28 cellular contexts compared by ENCODE assay signal in genomic region chr4:3437998-3438846, GRCh38. TPM values are rescaled to one million over a fixed set of nuclear protein-coding genes. Genes with fewer than 3 reads are reported as not detected.
"Had no signal": no experiment of that assay in that cellular context is flagged by ENCODE, and none has a peak within 500 bp of the region (broad histone marks: within the 10 kb centered on the region; RNA-seq: fewer than 3 reads in every experiment).

No MANE protein-coding gene starts in this region.

- ATAC-seq: activated CD8-positive, alpha-beta T cell treated with anti-CD3 and anti-CD28 coated beads, Interleukin-2, amount 10 ng/mL, durations not matched to agents 7 days and 5 days; activated naive CD8-positive, alpha-beta T cell treated with anti-CD3 and anti-CD28 coated beads, Interleukin-2, amount 50 U/mL, for 24 hours; activated T-cell treated with anti-CD3 and anti-CD28 coated beads, Interleukin-2, amount 50 U/mL, for 4 hours; naive thymus-derived CD8-positive, alpha-beta T cell; sciatic nerve; stimulated activated naive B cell treated with anti-CD40 and anti-IgM and Interleukin-4, amounts not matched to agents 10 μg/mL and 1 μg/mL and 100 μg/mL, for 72 hours had no signal

- H3K9me3 Mint-ChIP-seq: activated naive CD4-positive, alpha-beta T cell treated with anti-CD3 and anti-CD28 coated beads for 36 hours; activated naive CD8-positive, alpha-beta T cell treated with anti-CD3 and anti-CD28 coated beads, Interleukin-2, amount 50 U/mL, for 24 hours; activated T-cell treated with anti-CD3 and anti-CD28 coated beads, Interleukin-2, amount 50 U/mL, for 4 hours; central memory CD8-positive, alpha-beta T cell; endodermal cell; naive thymus-derived CD8-positive, alpha-beta T cell; stimulated activated naive B cell treated with anti-CD40 and anti-IgM and Interleukin-4, amounts not matched to agents 10 μg/mL and 1 μg/mL and 100 μg/mL, for 72 hours had no signal

- H3K4me1 Mint-ChIP-seq: activated naive CD8-positive, alpha-beta T cell treated with anti-CD3 and anti-CD28 coated beads, Interleukin-2, amount 50 U/mL, for 24 hours; central memory CD8-positive, alpha-beta T cell; naive thymus-derived CD8-positive, alpha-beta T cell; stimulated activated naive B cell treated with anti-CD40 and anti-IgM and Interleukin-4, amounts not matched to agents 10 μg/mL and 1 μg/mL and 100 μg/mL, for 72 hours had no signal

- FAIRE-seq: frontal cortex, pancreas had no signal

- H3K4me3 Mint-ChIP-seq: activated CD8-positive, alpha-beta T cell treated with anti-CD3 and anti-CD28 coated beads, Interleukin-2, amount 10 ng/mL, durations not matched to agents 7 days and 5 days; activated naive CD4-positive, alpha-beta T cell treated with anti-CD3 and anti-CD28 coated beads for 36 hours; activated naive CD8-positive, alpha-beta T cell treated with anti-CD3 and anti-CD28 coated beads, Interleukin-2, amount 50 U/mL, for 24 hours; activated T-cell treated with anti-CD3 and anti-CD28 coated beads, Interleukin-2, amount 50 U/mL, for 4 hours; central memory CD8-positive, alpha-beta T cell; endodermal cell; naive thymus-derived CD8-positive, alpha-beta T cell; stimulated activated naive B cell treated with anti-CD40 and anti-IgM and Interleukin-4, amounts not matched to agents 10 μg/mL and 1 μg/mL and 100 μg/mL, for 72 hours had no signal

- H3K4me3 ChIP-seq: colonic mucosa, pancreas, smooth muscle cell, thoracic aorta had no signal

- H3K4me2 ChIP-seq: smooth muscle cell had no signal

- H3K36me3 ChIP-seq: brain microvascular endothelial cell, colonic mucosa, neutrophil, pancreas, thoracic aorta had no signal

- H3K27me3 Mint-ChIP-seq: activated naive CD8-positive, alpha-beta T cell treated with anti-CD3 and anti-CD28 coated beads, Interleukin-2, amount 50 U/mL, for 24 hours; central memory CD8-positive, alpha-beta T cell; naive thymus-derived CD8-positive, alpha-beta T cell; stimulated activated naive B cell treated with anti-CD40 and anti-IgM and Interleukin-4, amounts not matched to agents 10 μg/mL and 1 μg/mL and 100 μg/mL, for 72 hours had no signal

- H3K27me3 ChIP-seq: brain microvascular endothelial cell, colonic mucosa, neutrophil, pancreas had no signal

- DNase-seq: activated CD4-positive, alpha-beta T cell treated with anti-CD3 and anti-CD28 coated beads for 48 hours; activated CD4-positive, CD25-positive, alpha-beta regulatory T cell; activated CD8-positive, alpha-beta T cell treated with anti-CD3 and anti-CD28 coated beads, Interleukin-2, amount 10 ng/mL, durations not matched to agents 7 days and 5 days; activated naive CD4-positive, alpha-beta T cell treated with anti-CD3 and anti-CD28 coated beads for 36 hours; activated naive CD8-positive, alpha-beta T cell treated with anti-CD3 and anti-CD28 coated beads, Interleukin-2, amount 50 U/mL, for 24 hours; activated T-cell treated with anti-CD3 and anti-CD28 coated beads, Interleukin-2, amount 50 U/mL, for 4 hours; anterior cingulate cortex; brain microvascular endothelial cell; colonic mucosa; endodermal cell; head of caudate nucleus; kidney glomerular epithelial cell; mesendoderm; naive thymus-derived CD8-positive, alpha-beta T cell; stimulated activated CD4-positive, alpha-beta T cell treated with anti-CD3 and anti-CD28 coated beads, Interleukin-4, amount 100 ng/mL, for 24 hours; stimulated activated naive B cell treated with anti-CD40 and anti-IgM and Interleukin-4, amounts not matched to agents 10 μg/mL and 1 μg/mL and 100 μg/mL, for 72 hours; T-helper 1 cell; T-helper 9 cell had no signal

- H3K27ac ChIP-seq: brain microvascular endothelial cell, colonic mucosa, neutrophil, pancreas had no signal

- H3K4me1 ChIP-seq: pancreas had no signal

- H3K27ac Mint-ChIP-seq: activated CD8-positive, alpha-beta T cell treated with anti-CD3 and anti-CD28 coated beads, Interleukin-2, amount 10 ng/mL, durations not matched to agents 7 days and 5 days; activated naive CD4-positive, alpha-beta T cell treated with anti-CD3 and anti-CD28 coated beads for 36 hours; activated naive CD8-positive, alpha-beta T cell treated with anti-CD3 and anti-CD28 coated beads, Interleukin-2, amount 50 U/mL, for 24 hours; endodermal cell; naive thymus-derived CD8-positive, alpha-beta T cell; stimulated activated naive B cell treated with anti-CD40 and anti-IgM and Interleukin-4, amounts not matched to agents 10 μg/mL and 1 μg/mL and 100 μg/mL, for 72 hours had no signal

- H3K9me3 ChIP-seq: colonic mucosa, neutrophil, pancreas, thoracic aorta had no signal

- H3K36me3 Mint-ChIP-seq: naive thymus-derived CD8-positive, alpha-beta T cell; stimulated activated naive B cell treated with anti-CD40 and anti-IgM and Interleukin-4, amounts not matched to agents 10 μg/mL and 1 μg/mL and 100 μg/mL, for 72 hours had no signal

RNA-seq across cellular contexts. Expression of gene HGFAC, which starts 3.5 kb away (rescaled TPM):
- total RNA-seq: activated CD8-positive, alpha-beta T cell treated with anti-CD3 and anti-CD28 coated beads, Interleukin-2, amount 10 ng/mL, durations not matched to agents 7 days and 5 days; activated naive CD4-positive, alpha-beta T cell treated with anti-CD3 and anti-CD28 coated beads for 36 hours; epithelial cell of proximal tubule; naive thymus-derived CD8-positive, alpha-beta T cell; pulmonary artery endothelial cell; sciatic nerve; ureter had no signal
- polyA plus RNA-seq: naive thymus-derived CD8-positive, alpha-beta T cell; smooth muscle cell had no signal

RNA-seq across cellular contexts. Expression of gene DOK7, which starts 24.9 kb away (rescaled TPM):
- total RNA-seq: activated CD8-positive, alpha-beta T cell treated with anti-CD3 and anti-CD28 coated beads, Interleukin-2, amount 10 ng/mL, durations not matched to agents 7 days and 5 days; activated naive CD4-positive, alpha-beta T cell treated with anti-CD3 and anti-CD28 coated beads for 36 hours; activated T-cell treated with anti-CD3 and anti-CD28 coated beads, Interleukin-2, amount 50 U/mL, for 4 hours; naive thymus-derived CD8-positive, alpha-beta T cell; sciatic nerve; smooth muscle cell had no signal
- polyA plus RNA-seq: smooth muscle cell had no signal
